ENCODE assay signal across 19 cellular contexts in genomic region chr6:90157441-90157840, GRCh38.
A peak's percentile ranks its signal among the peaks of the same experiment; 100 is the strongest.
DNase-seq lines count a peak whose midpoint lies in the region; ATAC-seq and TF ChIP-seq lines count a peak whose summit lies in the region.
"Had no signal": no experiment of that assay in that cellular context is flagged by ENCODE, and none has a peak within 500 bp of the region (broad histone marks: within the 10 kb centered on the region; RNA-seq: fewer than 3 reads in every experiment).

No MANE protein-coding gene starts in this region.

- DNase-seq in activated CD4-positive, alpha-beta T cell treated with anti-CD3 and anti-CD28 coated beads, Interleukin-2, amount 10 ng/mL, durations not matched to agents 24 days and 14 days, result no peak
- no peak for DNase-seq in activated CD4-positive, alpha-beta T cell treated with anti-CD3 and anti-CD28 coated beads, Interleukin-2, amount 50 U/mL, for 1 hour
- DNase-seq in CD8-positive, alpha-beta T cell, result no peak
- no peak for DNase-seq in activated CD8-positive, alpha-beta T cell treated with anti-CD3 and anti-CD28 coated beads, Interleukin-2, amount 10 ng/mL, durations not matched to agents 7 days and 5 days
- no peak for DNase-seq in naive thymus-derived CD4-positive, alpha-beta T cell
- DNase-seq in retina, result no peak
- DNase-seq: BE2C, HCEC 1CT, heart left ventricle, Kasumi-1, NCI-H1694, NCI-H2171 treated with DMSO at 0.1 percent for 48 hours, NCI-H69 had no signal

- peaks cover 16% of the 10 kb centered on the region for H3K36me3 Mint-ChIP-seq in activated CD4-positive, alpha-beta T cell treated with anti-CD3 and anti-CD28 coated beads, Interleukin-2, amount 10 ng/mL, durations not matched to agents 24 days and 14 days (ENCODE audit: low read depth)
- no peaks in the 10 kb centered on the region for H3K36me3 Mint-ChIP-seq in CD8-positive, alpha-beta T cell
- peaks cover 16% of the 10 kb centered on the region for H3K36me3 Mint-ChIP-seq in activated CD8-positive, alpha-beta T cell treated with anti-CD3 and anti-CD28 coated beads, Interleukin-2, amount 10 ng/mL, durations not matched to agents 7 days and 5 days (ENCODE audit: low read depth)
- H3K36me3 Mint-ChIP-seq in naive thymus-derived CD4-positive, alpha-beta T cell, result peaks cover 0 to 7% (median 3%) of the 10 kb centered on the region in 5 donors

- peaks cover 57% of the 10 kb centered on the region for H3K4me1 Mint-ChIP-seq in activated CD4-positive, alpha-beta T cell treated with anti-CD3 and anti-CD28 coated beads, Interleukin-2, amount 10 ng/mL, durations not matched to agents 24 days and 14 days
- peaks cover 82% of the 10 kb centered on the region for H3K4me1 Mint-ChIP-seq in CD8-positive, alpha-beta T cell (ENCODE audit: low read depth)
- H3K4me1 Mint-ChIP-seq in activated CD8-positive, alpha-beta T cell treated with anti-CD3 and anti-CD28 coated beads, Interleukin-2, amount 10 ng/mL, durations not matched to agents 7 days and 5 days (ENCODE audit: low read depth), result peaks cover 70% of the 10 kb centered on the region
- H3K4me1 Mint-ChIP-seq in naive thymus-derived CD4-positive, alpha-beta T cell, result peaks cover 26 to 95% (median 81%) of the 10 kb centered on the region in 7 donors

- H3K27me3 ChIP-seq in CD8-positive, alpha-beta T cell (ENCODE audit: insufficient read depth, low read length), result no peaks in the 10 kb centered on the region
- no peaks in the 10 kb centered on the region for H3K27me3 ChIP-seq in naive thymus-derived CD4-positive, alpha-beta T cell (ENCODE audit: control insufficient read depth in 2 of 2, insufficient read depth in 2 of 2, low read length in 2 of 2)
- H3K27me3 ChIP-seq: BE2C, heart left ventricle, suprapubic skin had no signal

- no peak overlapping the region for H3K4me3 ChIP-seq in CD8-positive, alpha-beta T cell (ENCODE audit: low read depth, low read length)
- no peak overlapping the region for H3K4me3 ChIP-seq in naive thymus-derived CD4-positive, alpha-beta T cell (ENCODE audit: low read length)
- H3K4me3 ChIP-seq: A549, heart left ventricle, skin epidermis, suprapubic skin had no signal

- no peaks in the 10 kb centered on the region for H3K9me3 Mint-ChIP-seq in activated CD4-positive, alpha-beta T cell treated with anti-CD3 and anti-CD28 coated beads, Interleukin-2, amount 10 ng/mL, durations not matched to agents 24 days and 14 days
- H3K9me3 Mint-ChIP-seq in CD8-positive, alpha-beta T cell, result no peaks in the 10 kb centered on the region
- H3K9me3 Mint-ChIP-seq in activated CD8-positive, alpha-beta T cell treated with anti-CD3 and anti-CD28 coated beads, Interleukin-2, amount 10 ng/mL, durations not matched to agents 7 days and 5 days (ENCODE audit: insufficient read depth), result peaks cover 4% of the 10 kb centered on the region
- H3K9me3 Mint-ChIP-seq in naive thymus-derived CD4-positive, alpha-beta T cell, result no peaks in the 10 kb centered on the region

- TF ChIP-seq CTCF in CD8-positive, alpha-beta T cell (IDR thresholded peaks at IDR 0.05), result no peak

- no peak for ATAC-seq in CD8-positive, alpha-beta T cell
- ATAC-seq in activated CD8-positive, alpha-beta T cell treated with anti-CD3 and anti-CD28 coated beads, Interleukin-2, amount 10 ng/mL, durations not matched to agents 7 days and 5 days, result no peak
- no peak for ATAC-seq in naive thymus-derived CD4-positive, alpha-beta T cell
- ATAC-seq in GM18511 (IDR thresholded peaks at IDR 0.05; ENCODE audit: unreplicated experiment) (no peak), GM19395 (IDR thresholded peaks at IDR 0.05; ENCODE audit: unreplicated experiment) (no peak)
- ATAC-seq: A549, heart left ventricle had no signal

- no peak overlapping the region for H3K4me3 Mint-ChIP-seq in activated CD4-positive, alpha-beta T cell treated with anti-CD3 and anti-CD28 coated beads, Interleukin-2, amount 10 ng/mL, durations not matched to agents 24 days and 14 days
- H3K4me3 Mint-ChIP-seq in CD8-positive, alpha-beta T cell, result no peak overlapping the region
- no peak overlapping the region for H3K4me3 Mint-ChIP-seq in activated CD8-positive, alpha-beta T cell treated with anti-CD3 and anti-CD28 coated beads, Interleukin-2, amount 10 ng/mL, durations not matched to agents 7 days and 5 days
- peak overlapping the region in 8 of 10 donors; percentile 61 to 79 (median 70) for H3K4me3 Mint-ChIP-seq in naive thymus-derived CD4-positive, alpha-beta T cell

- H3K27ac ChIP-seq in CD8-positive, alpha-beta T cell (ENCODE audit: low read depth, low read length), result no peak overlapping the region
- H3K27ac ChIP-seq in naive thymus-derived CD4-positive, alpha-beta T cell (ENCODE audit: low read depth, low read length), result peak overlapping the region; percentile 62
- H3K27ac ChIP-seq: A549, heart left ventricle, HL-60, skin epidermis, suprapubic skin had no signal

- H3K36me3 ChIP-seq in CD8-positive, alpha-beta T cell (ENCODE audit: insufficient read depth, low read length), result no peaks in the 10 kb centered on the region
- no peaks in the 10 kb centered on the region for H3K36me3 ChIP-seq in naive thymus-derived CD4-positive, alpha-beta T cell (ENCODE audit: control insufficient read depth in 2 of 3, insufficient read depth in 3 of 3, low read length in 3 of 3)
- H3K36me3 ChIP-seq: BE2C, heart left ventricle, suprapubic skin had no signal

- CTCF ChIA-PET in CD8-positive, alpha-beta T cell (lab: Charles Lee), result interaction anchor here (0.9 to 2.1 kb wide), 6 partner anchors 12 to 236 kb away, joined by 3 to 9 read pairs (median 4); no protein-coding TSS in a partner anchor
- CTCF ChIA-PET in activated CD8-positive, alpha-beta T cell treated with anti-CD3 and anti-CD28 coated beads, Interleukin-2, amount 10 ng/mL, durations not matched to agents 7 days and 5 days (lab: Charles Lee), result interaction anchor here (0.8 to 3.0 kb wide), 13 partner anchors 8 to 321 kb away, joined by 3 to 15 read pairs (median 4); no protein-coding TSS in a partner anchor
- CTCF ChIA-PET in naive thymus-derived CD4-positive, alpha-beta T cell (lab: Charles Lee), result interaction anchor here (0.8 to 1.1 kb wide), 4 partner anchors 12 to 67 kb away, joined by 3 read pairs; no protein-coding TSS in a partner anchor

- POLR2A ChIA-PET in CD8-positive, alpha-beta T cell (lab: Charles Lee), result interaction anchor here (0.9 to 1.6 kb wide), 8 partner anchors 9 to 75 kb away, joined by 3 to 5 read pairs (median 3); no protein-coding TSS in a partner anchor
- POLR2A ChIA-PET in activated CD8-positive, alpha-beta T cell treated with anti-CD3 and anti-CD28 coated beads, Interleukin-2, amount 10 ng/mL, durations not matched to agents 7 days and 5 days (lab: Charles Lee), result interaction anchor here (0.9 to 1.6 kb wide), 6 partner anchors 11 to 138 kb away, joined by 3 to 7 read pairs (median 4); no protein-coding TSS in a partner anchor
- POLR2A ChIA-PET in naive thymus-derived CD4-positive, alpha-beta T cell (lab: Charles Lee), result interaction anchor here (0.6 to 2.1 kb wide), 14 partner anchors 18 to 207 kb away, joined by 3 to 13 read pairs (median 4); no protein-coding TSS in a partner anchor

- H3K27ac Mint-ChIP-seq in activated CD4-positive, alpha-beta T cell treated with anti-CD3 and anti-CD28 coated beads, Interleukin-2, amount 10 ng/mL, durations not matched to agents 24 days and 14 days, result peak overlapping the region; percentile 84
- H3K27ac Mint-ChIP-seq in CD8-positive, alpha-beta T cell, result peak overlapping the region; percentile 94
- H3K27ac Mint-ChIP-seq in activated CD8-positive, alpha-beta T cell treated with anti-CD3 and anti-CD28 coated beads, Interleukin-2, amount 10 ng/mL, durations not matched to agents 7 days and 5 days, result peak overlapping the region; percentile 84
- peak overlapping the region; percentile 84 to 96 (median 92) for H3K27ac Mint-ChIP-seq in naive thymus-derived CD4-positive, alpha-beta T cell

- H3K4me1 ChIP-seq in CD8-positive, alpha-beta T cell (ENCODE audit: insufficient read depth, low read length), result peaks cover 77% of the 10 kb centered on the region
- peaks cover 8 to 79% of the 10 kb centered on the region in 2 donors for H3K4me1 ChIP-seq in naive thymus-derived CD4-positive, alpha-beta T cell (ENCODE audit: control insufficient read depth in 2 of 2, insufficient read depth in 2 of 2, low read length in 2 of 2)
- H3K4me1 ChIP-seq: A549 had no signal

- intact Hi-C loops in activated CD4-positive, alpha-beta T cell treated with anti-CD3 and anti-CD28 coated beads, Interleukin-2, amount 10 ng/mL, durations not matched to agents 24 days and 14 days (cut with micrococcal nuclease), result loop anchor here (1.0 to 5.0 kb wide), 3 partner anchors 8 to 35 kb away; no protein-coding TSS in a partner anchor
- intact Hi-C loops in CD8-positive, alpha-beta T cell (cut with DNase I, micrococcal nuclease), result loop anchor here in 1 of 2 experiments (2.0 kb wide), 3 partner anchors 13 to 75 kb away; no protein-coding TSS in a partner anchor
- intact Hi-C loops in naive thymus-derived CD4-positive, alpha-beta T cell (cut with micrococcal nuclease), result loop anchor here in 1 of 2 donors (1.0 to 5.0 kb wide), 5 partner anchors 9 to 77 kb away; no protein-coding TSS in a partner anchor

- no peaks in the 10 kb centered on the region for H3K9me3 ChIP-seq in CD8-positive, alpha-beta T cell (ENCODE audit: low read length)
- H3K9me3 ChIP-seq in naive thymus-derived CD4-positive, alpha-beta T cell (ENCODE audit: control insufficient read depth in 2 of 3, low read length in 3 of 3), result no peaks in the 10 kb centered on the region
- H3K9me3 ChIP-seq: A549, BE2C, heart left ventricle, suprapubic skin had no signal

- H3K27me3 Mint-ChIP-seq in activated CD4-positive, alpha-beta T cell treated with anti-CD3 and anti-CD28 coated beads, Interleukin-2, amount 10 ng/mL, durations not matched to agents 24 days and 14 days, result no peaks in the 10 kb centered on the region
- no peaks in the 10 kb centered on the region for H3K27me3 Mint-ChIP-seq in CD8-positive, alpha-beta T cell (ENCODE audit: low read depth)
- H3K27me3 Mint-ChIP-seq in activated CD8-positive, alpha-beta T cell treated with anti-CD3 and anti-CD28 coated beads, Interleukin-2, amount 10 ng/mL, durations not matched to agents 7 days and 5 days (ENCODE audit: low read depth), result no peaks in the 10 kb centered on the region
- H3K27me3 Mint-ChIP-seq in naive thymus-derived CD4-positive, alpha-beta T cell, result no peaks in the 10 kb centered on the region

Comparison
In these comparisons a context has a peak if more than half of its experiments do, and no peak if none do; other contexts are left out.
1. H3K4me3 Mint-ChIP-seq: peak in naive thymus-derived CD4-positive, alpha-beta T cell (8 of 10); none in activated CD4-positive, alpha-beta T cell treated with anti-CD3 and anti-CD28 coated beads, Interleukin-2, amount 10 ng/mL, durations not matched to agents 24 days and 14 days (single experiment), CD8-positive, alpha-beta T cell (single experiment) and activated CD8-positive, alpha-beta T cell treated with anti-CD3 and anti-CD28 coated beads, Interleukin-2, amount 10 ng/mL, durations not matched to agents 7 days and 5 days (single experiment).
2. Peak in every context shown above with its lines, with median percentiles within 50 percentile points of each other: H3K27ac Mint-ChIP-seq.